In the genomic region with DNA sequence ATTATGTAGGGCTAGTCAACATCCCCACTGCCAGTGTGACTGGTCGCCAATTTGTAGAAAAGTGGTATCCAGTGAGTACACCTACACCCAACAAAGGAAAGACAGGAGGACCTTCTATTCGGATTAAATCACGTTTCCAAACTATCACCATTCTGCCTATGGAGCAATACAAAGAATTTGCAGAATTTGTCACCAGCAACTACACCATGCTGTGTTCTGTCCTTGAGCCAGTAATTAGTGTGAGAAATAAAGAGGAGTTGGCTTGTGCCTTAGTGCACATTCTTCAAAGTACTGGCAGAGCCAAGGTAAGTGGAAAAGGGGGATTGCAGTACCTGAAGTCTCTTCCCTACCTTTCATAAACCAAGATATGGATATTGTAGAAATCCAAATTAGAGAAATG, we compare ENCODE assay signal across 23 cellular contexts. TPM values are rescaled to one million over a fixed set of nuclear protein-coding genes. Genes with fewer than 3 reads are reported as not detected.
DNase-seq lines count a peak whose midpoint lies in the region; FAIRE-seq and TF ChIP-seq lines count a peak whose summit lies in the region.
"Had no signal": no experiment of that assay in that cellular context is flagged by ENCODE, and none has a peak within 500 bp of the region (broad histone marks: within the 10 kb centered on the region; RNA-seq: fewer than 3 reads in every experiment).

No MANE protein-coding gene starts in this region.

- H3K79me2 ChIP-seq in mammary epithelial cell (ENCODE audit: insufficient read depth, low read length) = no peaks in the 10 kb centered on the region
- no peaks in the 10 kb centered on the region for H3K79me2 ChIP-seq in mesendoderm (ENCODE audit: control insufficient read depth, insufficient read depth, low read length)

- 98% methylated on average over 3 of the region's 3 CpGs for WGBS in mammary epithelial cell (ENCODE audit: low coverage, missing lambda C conversion rate)
- WGBS in mesendoderm (ENCODE audit: extremely low coverage, insufficient coverage, low lambda C conversion rate) = no CpG with 5 or more reads among the region's 3 CpGs

- dilution Hi-C loops in mammary epithelial cell (cut with HindIII; ENCODE audit: low sequenced_read_pairs) = no loop called here

- H3K27ac ChIP-seq in mammary epithelial cell (ENCODE audit: insufficient read depth, low read depth, low read length) (no peak overlapping the region), mesendoderm (ENCODE audit: low read depth, low read length) (no peak overlapping the region)
- H3K27ac ChIP-seq: BLaER1 had no signal

- H3K9me3 ChIP-seq in mammary epithelial cell (replicated peaks; ENCODE audit: insufficient read depth, low read length) = no peaks in the 10 kb centered on the region
- H3K9me3 ChIP-seq: BE2C had no signal

- CTCF ChIA-PET in mammary epithelial cell (lab: Charles Lee; ENCODE audit: low non-redundant PET) = no interaction called here

- no peak overlapping the region for H3K56ac ChIP-seq in mesendoderm (ENCODE audit: low read length)

- FAIRE-seq in D721Med (lab: Jason Lieb, UNC) (peak; percentile 73), RCC 7860 (lab: Jason Lieb, UNC) (no peak)
- FAIRE-seq: A204.1, G401.6, GM12891, GM19239 had no signal

- no peak overlapping the region for H4K5ac ChIP-seq in mesendoderm (ENCODE audit: low read length)

- no peaks in the 10 kb centered on the region for H3K79me1 ChIP-seq in mesendoderm (ENCODE audit: low read length)

- H3K4me2 ChIP-seq in mammary epithelial cell (ENCODE audit: insufficient read depth, low read depth, low read length) = no peak overlapping the region
- no peak overlapping the region for H3K4me2 ChIP-seq in mesendoderm (ENCODE audit: low read length)
- H3K4me2 ChIP-seq: BLaER1 had no signal

- H3K4me3 ChIP-seq in mammary epithelial cell (replicated peaks in 1 of 3; ENCODE audit: insufficient read depth in 1 of 3, low read depth in 2 of 3, low read length in 3 of 3) = no peak overlapping the region
- H3K4me3 ChIP-seq in mesendoderm (ENCODE audit: low read length) = no peak overlapping the region
- H3K4me3 ChIP-seq: BLaER1 had no signal

- H3K4ac ChIP-seq in mesendoderm (ENCODE audit: low read depth, low read length) = no peak overlapping the region

- intact Hi-C loops in mammary epithelial cell (cut with micrococcal nuclease) = no loop called here

- no peak overlapping the region for H2AFZ ChIP-seq in mammary epithelial cell (ENCODE audit: low read depth, low read length)

- H2BK5ac ChIP-seq in mesendoderm (ENCODE audit: low read length) = no peak overlapping the region

- no peak overlapping the region for H2BK15ac ChIP-seq in mesendoderm (replicated peaks; ENCODE audit: low read depth)

- in situ Hi-C loops in mammary epithelial cell (cut with MboI; ENCODE audit: low sequenced_read_pairs in 2 of 2) = no loop called here

- H3K27me3 ChIP-seq in mammary epithelial cell (ENCODE audit: insufficient read depth, low read length) (no peaks in the 10 kb centered on the region), mesendoderm (ENCODE audit: insufficient read depth, low read length, poor library complexity) (no peaks in the 10 kb centered on the region)
- H3K27me3 ChIP-seq: BE2C, BLaER1 had no signal

- H3K4me1 ChIP-seq in mammary epithelial cell (ENCODE audit: insufficient read depth, low read length) (peaks cover 3% of the 10 kb centered on the region), mesendoderm (ENCODE audit: control insufficient read depth, low read depth, low read length) (peaks cover 2% of the 10 kb centered on the region)
- H3K4me1 ChIP-seq: BE2C, BLaER1 had no signal

- no peak overlapping the region for H3K18ac ChIP-seq in mesendoderm (ENCODE audit: low read length)

- BruUV-seq in mammary epithelial cell (replicated peaks; lab: Mats Ljungman, UMichigan) = TSS peak; percentile 24

- no peak overlapping the region for H4K8ac ChIP-seq in mesendoderm (ENCODE audit: low read depth, low read length)

- H3K23ac ChIP-seq in mesendoderm (ENCODE audit: low read length) = no peak overlapping the region

- H2AK5ac ChIP-seq in mesendoderm (ENCODE audit: low read length) = no peak overlapping the region

- H4K20me1 ChIP-seq in mammary epithelial cell (ENCODE audit: insufficient read depth, low read length) = no peaks in the 10 kb centered on the region
- H4K20me1 ChIP-seq: BLaER1 had no signal

- no peak overlapping the region for H2BK120ac ChIP-seq in mesendoderm (ENCODE audit: low read depth, low read length)

- DNase-seq in D721Med (ENCODE audit: insufficient read length, low spot score) = no peak
- no peak for DNase-seq in mammary epithelial cell
- DNase-seq in mesendoderm = peak; percentile 90
- DNase-seq in RCC 7860 (ENCODE audit: low spot score) = no peak
- no peak for DNase-seq in foreskin melanocyte
- DNase-seq: 8988T; ACHN; BE2C; C1 segment of cervical spinal cord; CD4-positive, alpha-beta memory T cell; CD4-positive, CD25-positive, alpha-beta regulatory T cell; CD8-positive, alpha-beta memory T cell; COR-L47; DMS79 treated with DMSO at 0.1 percent for 48 hours; GF-D8 had no signal

- peaks cover 36% of the 10 kb centered on the region for H3K36me3 ChIP-seq in mammary epithelial cell (ENCODE audit: insufficient read depth, low read length)
- H3K36me3 ChIP-seq in mesendoderm (ENCODE audit: control insufficient read depth, insufficient read depth, low read length) = no peaks in the 10 kb centered on the region
- H3K36me3 ChIP-seq: BE2C, BLaER1 had no signal

- TF ChIP-seq CTCF in D721Med (IDR thresholded peaks at IDR 0.05; ENCODE audit: insufficient read depth, missing control alignments) (no peak), mammary epithelial cell (conservative IDR thresholded peaks at IDR 0.05 in 1 of 2, IDR thresholded peaks at IDR 0.05 in 1 of 2; ENCODE audit: extremely low read depth in 1 of 2, insufficient read depth in 1 of 2, low read depth in 1 of 2, low read length in 2 of 2) (no peak)

- no peak overlapping the region for H3K9ac ChIP-seq in mammary epithelial cell (ENCODE audit: insufficient read depth, low read length)
- H3K9ac ChIP-seq in mesendoderm (ENCODE audit: low read length) = no peak overlapping the region
- H3K9ac ChIP-seq: BLaER1 had no signal

RNA-seq across cellular contexts. Expression of a gene that starts 53.8 kb away (rescaled TPM):
- not detected for total RNA-seq in mammary epithelial cell
- not detected for polyA plus RNA-seq in mammary epithelial cell
- polyA minus RNA-seq in mammary epithelial cell = not detected
- 0.08 TPM for polyA plus RNA-seq in mesendoderm (2013, experiment 1 of 2)
- polyA plus RNA-seq in mesendoderm (2013, experiment 2 of 2) = 0.04 TPM
- total RNA-seq: A673; CD4-positive, alpha-beta memory T cell; CD4-positive, CD25-positive, alpha-beta regulatory T cell; CD8-positive, alpha-beta memory T cell had no signal
- polyA plus RNA-seq: AG04450; CD14-positive monocyte; CD4-positive, alpha-beta memory T cell; CD8-positive, alpha-beta memory T cell had no signal
